ENCODE assay signal across 2 cellular contexts in the genomic region with DNA sequence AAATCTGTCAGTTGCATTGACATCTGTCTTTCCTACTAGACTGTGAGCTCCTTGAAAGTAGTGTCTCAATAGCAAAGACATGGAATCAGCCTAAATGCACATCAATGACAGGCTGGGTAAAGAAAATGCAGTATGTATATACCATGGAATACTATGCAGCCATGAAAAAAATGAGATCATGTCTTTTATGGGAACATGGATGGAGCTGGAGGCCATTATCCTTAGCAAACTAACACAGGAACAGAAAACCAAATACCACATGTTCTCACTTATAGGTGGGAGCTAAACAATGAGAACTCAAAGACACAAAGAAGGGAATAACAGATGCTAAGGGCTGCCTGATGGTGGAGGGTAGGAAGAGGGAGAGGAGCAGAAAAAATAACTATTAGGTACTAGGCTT. TPM values are rescaled to one million over a fixed set of nuclear protein-coding genes. Genes with fewer than 3 reads are reported as not detected.
"Had no signal": no experiment of that assay in that cellular context is flagged by ENCODE, and none has a peak within 500 bp of the region (broad histone marks: within the 10 kb centered on the region; RNA-seq: fewer than 3 reads in every experiment).

No MANE protein-coding gene starts in this region.

RNA-seq across cellular contexts. Expression of a gene that starts 5.9 kb away (rescaled TPM):
- total RNA-seq: HepG2 had no signal
- polyA plus RNA-seq: HepG2, IgD-negative memory B cell had no signal

RNA-seq across cellular contexts. Expression of a gene that starts 51.7 kb away (rescaled TPM):
- polyA plus RNA-seq: IgD-negative memory B cell had no signal
